Comparison of ENCODE assay signal across 13 cellular contexts in the genomic region with DNA sequence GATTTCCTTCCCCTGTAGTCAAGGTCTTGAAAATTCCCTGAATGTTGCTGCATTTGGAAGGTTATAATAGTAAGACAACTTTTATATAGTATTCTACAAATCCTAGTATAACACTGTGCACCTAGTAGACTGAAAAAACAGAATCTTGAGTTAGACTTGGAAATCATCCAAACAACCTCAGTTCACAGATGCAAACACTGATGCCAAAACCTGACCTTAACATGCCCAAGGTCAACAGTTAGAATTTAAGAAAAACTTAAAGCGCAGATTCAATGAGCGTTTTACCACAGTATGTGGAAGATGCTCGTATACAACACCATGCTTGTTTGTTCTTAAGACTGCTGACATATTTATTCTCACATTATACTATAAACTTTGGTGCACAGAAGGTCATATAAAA. TPM values are rescaled to one million over a fixed set of nuclear protein-coding genes. Genes with fewer than 3 reads are reported as not detected.
DNase-seq lines count a peak whose midpoint lies in the region; ATAC-seq and TF ChIP-seq lines count a peak whose summit lies in the region.
"Had no signal": no experiment of that assay in that cellular context is flagged by ENCODE, and none has a peak within 500 bp of the region (broad histone marks: within the 10 kb centered on the region; RNA-seq: fewer than 3 reads in every experiment).

No MANE protein-coding gene starts in this region.

- DNase-seq in CD4-positive, CD25-positive, alpha-beta regulatory T cell, result no peak
- DNase-seq in GM12864 (ENCODE audit: low read depth) (no peak), posterior cingulate gyrus (no peak), UCSD-AML1 (lab: John Stamatoyannopoulos, UW; ENCODE audit: unreplicated experiment) (no peak), SIG-M5 (lab: John Stamatoyannopoulos, UW) (no peak)
- DNase-seq: activated CD4-positive, alpha-beta T cell treated with anti-CD3 and anti-CD28 coated beads for 48 hours; NCI-H345; Right ventricle myocardium superior; small intestine had no signal

- peaks cover 0 to 2% (median 0%) of the 10 kb centered on the region in 7 donors for H3K9me3 Mint-ChIP-seq in CD4-positive, CD25-positive, alpha-beta regulatory T cell
- no peaks in the 10 kb centered on the region for H3K9me3 Mint-ChIP-seq in activated T-helper 17 cell treated with anti-CD3 and anti-CD28 coated beads, Interleukin-2, amount 50 U/mL, for 72 hours

- H3K27ac ChIP-seq in CD4-positive, CD25-positive, alpha-beta regulatory T cell (ENCODE audit: insufficient read depth, low read length, poor library complexity, severe bottlenecking), result no peak overlapping the region
- H3K27ac ChIP-seq in layer of hippocampus (ENCODE audit: low read depth, low read length), result peak overlapping the region; percentile 33
- H3K27ac ChIP-seq: breast epithelium had no signal

- intact Hi-C loops in posterior cingulate gyrus (cut with DNase I), result loop anchor here (5.0 to 10.0 kb wide), 4 partner anchors 94 to 457 kb away; a partner anchor contains a TSS

- peak overlapping the region in 2 of 3 donors; percentile 67 to 72 for H3K27ac Mint-ChIP-seq in CD4-positive, CD25-positive, alpha-beta regulatory T cell
- H3K27ac Mint-ChIP-seq in activated T-helper 17 cell treated with anti-CD3 and anti-CD28 coated beads, Interleukin-2, amount 50 U/mL, for 72 hours, result peak overlapping the region; percentile 78

- no peaks in the 10 kb centered on the region for H3K27me3 ChIP-seq in CD4-positive, CD25-positive, alpha-beta regulatory T cell (ENCODE audit: control insufficient read depth, insufficient read depth, low read length)
- H3K27me3 ChIP-seq in layer of hippocampus (ENCODE audit: control insufficient read depth, insufficient read depth, low read length), result no peaks in the 10 kb centered on the region
- H3K27me3 ChIP-seq: breast epithelium had no signal

- no peak for TF ChIP-seq CTCF in GM12864 (IDR thresholded peaks at IDR 0.05; ENCODE audit: low read depth, low read length, missing control alignments)

- peaks cover 40 to 67% (median 56%) of the 10 kb centered on the region in 4 donors for H3K4me1 Mint-ChIP-seq in CD4-positive, CD25-positive, alpha-beta regulatory T cell
- peaks cover 49% of the 10 kb centered on the region for H3K4me1 Mint-ChIP-seq in activated T-helper 17 cell treated with anti-CD3 and anti-CD28 coated beads, Interleukin-2, amount 50 U/mL, for 72 hours

- peak overlapping the region; percentile 60 to 93 (median 90) for H3K4me3 Mint-ChIP-seq in CD4-positive, CD25-positive, alpha-beta regulatory T cell
- peak overlapping the region; percentile 79 for H3K4me3 Mint-ChIP-seq in activated T-helper 17 cell treated with anti-CD3 and anti-CD28 coated beads, Interleukin-2, amount 50 U/mL, for 72 hours

- no peaks in the 10 kb centered on the region for H3K9me3 ChIP-seq in CD4-positive, CD25-positive, alpha-beta regulatory T cell (ENCODE audit: control insufficient read depth in 2 of 2, low read length in 2 of 2)
- H3K9me3 ChIP-seq: breast epithelium had no signal

- peaks cover 9% of the 10 kb centered on the region for H3K36me3 Mint-ChIP-seq in CD4-positive, CD25-positive, alpha-beta regulatory T cell
- H3K36me3 Mint-ChIP-seq in activated T-helper 17 cell treated with anti-CD3 and anti-CD28 coated beads, Interleukin-2, amount 50 U/mL, for 72 hours (ENCODE audit: low read depth), result peaks cover 34% of the 10 kb centered on the region

- peaks cover 73% of the 10 kb centered on the region for H3K4me1 ChIP-seq in CD4-positive, CD25-positive, alpha-beta regulatory T cell (ENCODE audit: control insufficient read depth, insufficient read depth, low read length, poor library complexity, severe bottlenecking)

- H3K27me3 Mint-ChIP-seq in CD4-positive, CD25-positive, alpha-beta regulatory T cell, result no peaks in the 10 kb centered on the region
- H3K27me3 Mint-ChIP-seq in activated T-helper 17 cell treated with anti-CD3 and anti-CD28 coated beads, Interleukin-2, amount 50 U/mL, for 72 hours, result no peaks in the 10 kb centered on the region

- ATAC-seq in CD4-positive, CD25-positive, alpha-beta regulatory T cell (ENCODE audit: low read depth in 2 of 2), result no peak
- no peak for ATAC-seq in activated T-helper 17 cell treated with anti-CD3 and anti-CD28 coated beads, Interleukin-2, amount 50 U/mL, for 72 hours (replicated peaks)
- ATAC-seq in GM21723 (IDR thresholded peaks at IDR 0.05; ENCODE audit: unreplicated experiment), result no peak

- H3K36me3 ChIP-seq in CD4-positive, CD25-positive, alpha-beta regulatory T cell (ENCODE audit: control insufficient read depth, insufficient read depth, low read length), result peaks cover 4% of the 10 kb centered on the region
- H3K36me3 ChIP-seq: breast epithelium had no signal

- peak overlapping the region; percentile 99 for H3K4me3 ChIP-seq in CD4-positive, CD25-positive, alpha-beta regulatory T cell (ENCODE audit: low read depth, low read length)
- peak overlapping the region; percentile 46; the same call in 1 of the 2 replicates for H3K4me3 ChIP-seq in GM12864 (ENCODE audit: low read depth, low read length)

RNA-seq across cellular contexts. Expression of a gene that starts 3.0 kb away (rescaled TPM):
- 156 TPM for total RNA-seq in CD4-positive, CD25-positive, alpha-beta regulatory T cell
- polyA plus RNA-seq in CD4-positive, CD25-positive, alpha-beta regulatory T cell, result 10 to 100 TPM; 41.3 to 68.8 (median 49.1) TPM
- 100 to 1,000 TPM in 1 of 2 donors, 10 to 100 TPM in 1; 86.1 to 111 TPM for total RNA-seq in activated T-helper 17 cell treated with anti-CD3 and anti-CD28 coated beads, Interleukin-2, amount 50 U/mL, for 72 hours
